25 cellular contexts compared by ENCODE assay signal in the genomic region with DNA sequence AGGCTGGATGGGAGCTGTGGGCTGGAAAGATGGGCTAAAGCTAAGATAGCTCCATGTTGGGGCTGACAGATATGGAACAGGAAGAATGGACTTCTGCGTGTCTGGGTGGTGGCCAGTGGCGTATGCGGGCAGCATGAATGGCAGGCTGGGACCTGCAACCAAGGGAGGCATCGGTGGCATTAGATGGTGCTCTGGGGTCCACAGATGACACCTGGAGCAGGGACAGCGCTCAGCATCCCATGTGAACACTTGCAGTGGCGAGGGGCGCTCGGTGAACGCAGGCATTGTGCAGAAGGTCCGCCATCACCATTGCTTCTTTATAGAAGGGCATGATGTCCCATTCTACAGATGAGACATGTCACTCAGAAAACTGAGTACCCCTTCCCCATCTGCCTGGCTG. TPM values are rescaled to one million over a fixed set of nuclear protein-coding genes. Genes with fewer than 3 reads are reported as not detected.
DNase-seq lines count a peak whose midpoint lies in the region; ATAC-seq, FAIRE-seq and TF ChIP-seq lines count a peak whose summit lies in the region.
"Had no signal": no experiment of that assay in that cellular context is flagged by ENCODE, and none has a peak within 500 bp of the region (broad histone marks: within the 10 kb centered on the region; RNA-seq: fewer than 3 reads in every experiment).

No MANE protein-coding gene starts in this region.

- no peak overlapping the region for H3K4ac ChIP-seq in H1 (replicated peaks; ENCODE audit: insufficient read length, low read depth, low read length)
- H3K4ac ChIP-seq in mesenchymal stem cell (ENCODE audit: low read depth in 1 of 2, low read length in 2 of 2): no peak overlapping the region
- H3K4ac ChIP-seq in neuronal stem cell (ENCODE audit: low read length): no peak overlapping the region

- no peak overlapping the region for H4K5ac ChIP-seq in H1 (ENCODE audit: insufficient read length, low read depth, low read length)

- H2BK5ac ChIP-seq in H1 (ENCODE audit: low read depth, low read length) (no peak overlapping the region), mesenchymal stem cell (ENCODE audit: low read depth, low read length, poor library complexity, severe bottlenecking) (no peak overlapping the region), neuronal stem cell (ENCODE audit: low read length) (no peak overlapping the region)

- FAIRE-seq in H1 (lab: Jason Lieb, UNC): no peak
- FAIRE-seq: A549, D721Med, GM12878 had no signal

- POLR2A ChIA-PET in H1 (lab: Charles Lee; ENCODE audit: partially characterized antibody): no interaction called here

- peak overlapping the region; percentile 46; the same call in 1 of the 2 replicates for H2BK15ac ChIP-seq in H1 (ENCODE audit: low read length)
- no peak overlapping the region for H2BK15ac ChIP-seq in mesenchymal stem cell (ENCODE audit: low read depth, poor library complexity, severe bottlenecking)
- H2BK15ac ChIP-seq in neuronal stem cell (ENCODE audit: low read length): no peak overlapping the region

- H3K9ac ChIP-seq in H1 (replicated peaks in 1 of 4; ENCODE audit: extremely low read depth in 1 of 4, low read depth in 3 of 4, low read length in 3 of 4) (no peak overlapping the region), mesenchymal stem cell (ENCODE audit: low read length) (no peak overlapping the region), neuronal stem cell (ENCODE audit: low read depth, low read length, poor library complexity) (peak overlapping the region; percentile 61)
- H3K9ac ChIP-seq: BLaER1 treated with 17β-estradiol and CSF1 and Interleukin-3, amounts not matched to agents 10 nM and 100 nM had no signal

- peak overlapping the region; percentile 43; the same call in 1 of the 2 replicates for H2BK12ac ChIP-seq in H1 (ENCODE audit: low read depth, low read length)
- H2BK12ac ChIP-seq in mesenchymal stem cell (ENCODE audit: low read length in 2 of 2): no peak overlapping the region
- no peak overlapping the region for H2BK12ac ChIP-seq in neuronal stem cell (ENCODE audit: low read length)

- peaks cover 14% of the 10 kb centered on the region for H3K4me1 Mint-ChIP-seq in stimulated activated effector memory CD8-positive, alpha-beta T cell treated with anti-CD3 and anti-CD28 coated beads, Interleukin-12 subunit alpha, Interleukin-12 subunit beta, amount 100 ng/mL, for 72 hours

- no peaks in the 10 kb centered on the region for H3K36me3 ChIP-seq in H1 (ENCODE audit: control insufficient read depth in 2 of 4, insufficient read depth in 4 of 4, low read length in 3 of 4)
- H3K36me3 ChIP-seq in mesenchymal stem cell (ENCODE audit: control insufficient read depth in 1 of 2, insufficient read depth in 2 of 2, low read depth in 1 of 2, low read length in 2 of 2): peaks cover 0 to 4% of the 10 kb centered on the region in 2 experiments
- H3K36me3 ChIP-seq in neuronal stem cell (replicated peaks in 1 of 2; ENCODE audit: control insufficient read depth in 2 of 2, insufficient read depth in 2 of 2, low read length in 2 of 2): no peaks in the 10 kb centered on the region
- H3K36me3 ChIP-seq: BE2C; BLaER1 treated with 17β-estradiol and CSF1 and Interleukin-3, amounts not matched to agents 10 nM and 100 nM had no signal

- H3K4me3 ChIP-seq in H1 (ENCODE audit: extremely low read depth in 1 of 4, insufficient read depth in 2 of 4, low read depth in 3 of 4, low read length in 4 of 4) (no peak overlapping the region), mesenchymal stem cell (ENCODE audit: insufficient read depth in 1 of 2, low read depth in 1 of 2, low read length in 2 of 2) (no peak overlapping the region), neuronal stem cell (ENCODE audit: low read length in 2 of 2) (no peak overlapping the region)
- H3K4me3 ChIP-seq: A549; BLaER1 treated with 17β-estradiol and CSF1 and Interleukin-3, amounts not matched to agents 10 nM and 100 nM; GM12878 had no signal

- TF ChIP-seq POLR2A in H1 (IDR thresholded peaks at IDR 0.05; ENCODE audit: control extremely low read depth in 1 of 2, low read depth in 2 of 2, low read length in 2 of 2): no peak

- no peaks in the 10 kb centered on the region for H3K9me3 Mint-ChIP-seq in stimulated activated effector memory CD8-positive, alpha-beta T cell treated with anti-CD3 and anti-CD28 coated beads, Interleukin-12 subunit alpha, Interleukin-12 subunit beta, amount 100 ng/mL, for 72 hours
- H3K9me3 Mint-ChIP-seq: CD4-positive, alpha-beta T cell; CD8-positive, alpha-beta memory T cell had no signal

- H2BK20ac ChIP-seq in H1 (ENCODE audit: low read length): no peak overlapping the region

- H3K18ac ChIP-seq in H1 (ENCODE audit: extremely low read depth, low read length): no peak overlapping the region
- H3K18ac ChIP-seq in mesenchymal stem cell (ENCODE audit: low read depth in 1 of 2, low read length in 2 of 2): no peak overlapping the region
- H3K18ac ChIP-seq in neuronal stem cell (ENCODE audit: low read length): no peak overlapping the region

- TF ChIP-seq EP300 in H1 (IDR thresholded peaks at IDR 0.05; ENCODE audit: borderline replicate concordance in 1 of 2, low read depth in 2 of 2, low read length in 2 of 2): no peak

- H4K91ac ChIP-seq in H1 (replicated peaks; ENCODE audit: insufficient read length, low read length) (no peak overlapping the region), mesenchymal stem cell (ENCODE audit: low read length) (peak overlapping the region; percentile 43), neuronal stem cell (ENCODE audit: low read depth, low read length, poor library complexity) (no peak overlapping the region)

- H3K9me3 ChIP-seq in H1 (ENCODE audit: insufficient read depth in 2 of 2, low read depth in 1 of 2, low read length in 1 of 2): no peaks in the 10 kb centered on the region
- no peaks in the 10 kb centered on the region for H3K9me3 ChIP-seq in mesenchymal stem cell (ENCODE audit: control insufficient read depth, low read length)
- no peaks in the 10 kb centered on the region for H3K9me3 ChIP-seq in neuronal stem cell (replicated peaks in 1 of 2; ENCODE audit: control insufficient read depth in 2 of 2, insufficient read depth in 1 of 2, low read depth in 1 of 2, low read length in 2 of 2)
- H3K9me3 ChIP-seq: A549; BE2C; BLaER1 treated with 17β-estradiol and CSF1 and Interleukin-3, amounts not matched to agents 10 nM and 100 nM had no signal

- H3K79me2 ChIP-seq in H1 (ENCODE audit: control insufficient read depth in 1 of 2, insufficient read depth in 2 of 2, low read length in 2 of 2): no peaks in the 10 kb centered on the region

- TF ChIP-seq RAD21 in H1 (IDR thresholded peaks at IDR 0.05 in 1 of 2, conservative IDR thresholded peaks at IDR 0.05 in 1 of 2; ENCODE audit: low read depth in 2 of 2, low read length in 2 of 2): no peak

- peak overlapping the region; percentile 75 for H3K27ac Mint-ChIP-seq in stimulated activated effector memory CD8-positive, alpha-beta T cell treated with anti-CD3 and anti-CD28 coated beads, Interleukin-12 subunit alpha, Interleukin-12 subunit beta, amount 100 ng/mL, for 72 hours
- H3K27ac Mint-ChIP-seq: CD4-positive, alpha-beta T cell had no signal

- H4K8ac ChIP-seq in H1 (ENCODE audit: extremely low read depth, insufficient read depth, low read length) (no peak overlapping the region), mesenchymal stem cell (ENCODE audit: low read length) (no peak overlapping the region), neuronal stem cell (ENCODE audit: low read depth, low read length) (no peak overlapping the region)

- H3K27ac ChIP-seq in H1 (ENCODE audit: low read depth, low read length) (no peak overlapping the region), mesenchymal stem cell (ENCODE audit: low read length, poor library complexity, severe bottlenecking) (no peak overlapping the region), neuronal stem cell (replicated peaks; ENCODE audit: low read length) (no peak overlapping the region)
- H3K27ac ChIP-seq: A549; BLaER1 treated with 17β-estradiol and CSF1 and Interleukin-3, amounts not matched to agents 10 nM and 100 nM had no signal

- no peak for TF ChIP-seq CTCF in H1 (IDR thresholded peaks at IDR 0.05; ENCODE audit: control extremely low read depth in 1 of 3, insufficient read depth in 1 of 3, low read depth in 1 of 3, low read length in 3 of 3)

- no peak overlapping the region for H3K56ac ChIP-seq in H1 (replicated peaks; ENCODE audit: insufficient read length, low read depth, low read length)

- H3K4me2 ChIP-seq in H1 (ENCODE audit: insufficient read depth in 1 of 2, low read depth in 2 of 2, low read length in 2 of 2) (no peak overlapping the region), mesenchymal stem cell (ENCODE audit: low read length, poor library complexity, severe bottlenecking) (no peak overlapping the region), neuronal stem cell (ENCODE audit: insufficient read depth, low read length, poor library complexity, severe bottlenecking) (no peak overlapping the region)
- H3K4me2 ChIP-seq: A549; BLaER1 treated with 17β-estradiol and CSF1 and Interleukin-3, amounts not matched to agents 10 nM and 100 nM had no signal

- 92% methylated on average over 10 of the region's 10 CpGs; no CpG with 5 or more reads in 1 of the 2 experiments for WGBS in H1 (ENCODE audit: extremely low coverage in 1 of 2, insufficient coverage in 1 of 2, insufficient read length in 1 of 2, insufficient replicate concordance in 2 of 2, low coverage in 1 of 2, low lambda C conversion rate in 2 of 2, missing lambda C conversion rate in 1 of 2), 2 experiments
- 91% methylated on average over 10 of the region's 10 CpGs for WGBS in mesenchymal stem cell
- WGBS in neuronal stem cell (ENCODE audit: extremely low coverage in 2 of 2, insufficient read length in 2 of 2, insufficient replicate concordance in 1 of 2), 2 donors: no CpG with 5 or more reads among the region's 10 CpGs

- H3K36me3 Mint-ChIP-seq in stimulated activated effector memory CD8-positive, alpha-beta T cell treated with anti-CD3 and anti-CD28 coated beads, Interleukin-12 subunit alpha, Interleukin-12 subunit beta, amount 100 ng/mL, for 72 hours: no peaks in the 10 kb centered on the region

- H3K23me2 ChIP-seq in H1 (ENCODE audit: low read depth, low read length): no peaks in the 10 kb centered on the region

- CTCF ChIA-PET in H1 (lab: Charles Lee; ENCODE audit: partially characterized antibody): interaction anchor here (1.4 kb wide), 1 partner anchor 13 kb away, joined by 3 read pairs; no protein-coding TSS in a partner anchor

- ATAC-seq in stimulated activated effector memory CD8-positive, alpha-beta T cell treated with anti-CD3 and anti-CD28 coated beads, Interleukin-12 subunit alpha, Interleukin-12 subunit beta, amount 100 ng/mL, for 72 hours: no peak
- ATAC-seq in GM21619 (IDR thresholded peaks at IDR 0.05; ENCODE audit: unreplicated experiment) (no peak), GM21723 (IDR thresholded peaks at IDR 0.05; ENCODE audit: unreplicated experiment) (no peak)
- ATAC-seq: A549, GM12878 had no signal

- DNase-seq in H1 (ENCODE audit: low read depth in 1 of 2, low spot score in 2 of 2) (no peak), mesenchymal stem cell (no peak), neuronal stem cell (ENCODE audit: low spot score) (no peak)
- no peak for DNase-seq in stimulated activated effector memory CD8-positive, alpha-beta T cell treated with anti-CD3 and anti-CD28 coated beads, Interleukin-12 subunit alpha, Interleukin-12 subunit beta, amount 100 ng/mL, for 72 hours (ENCODE audit: low spot score in 2 of 2)
- no peak for DNase-seq in activated CD4-positive, alpha-beta T cell treated with anti-CD3 and anti-CD28 coated beads, Interleukin-2, amount 50 U/mL, for 48 hours
- DNase-seq: 8988T; ACHN; AML-193; BE2C; CD4-positive, alpha-beta T cell; CD8-positive, alpha-beta memory T cell; DMS 273 treated with DMSO at 0.1 percent for 48 hours; DMS79; EL; GDM1; GOT3; H7; HCEC 1CT had no signal

- H2BK120ac ChIP-seq in H1 (replicated peaks; ENCODE audit: low read depth, low read length) (no peak overlapping the region), mesenchymal stem cell (ENCODE audit: low read depth, low read length) (no peak overlapping the region), neuronal stem cell (ENCODE audit: low read depth, low read length) (no peak overlapping the region)

- no peaks in the 10 kb centered on the region for H3K79me1 ChIP-seq in H1 (ENCODE audit: low read depth, low read length)
- H3K79me1 ChIP-seq in mesenchymal stem cell (replicated peaks; ENCODE audit: low read length, poor library complexity, severe bottlenecking): no peaks in the 10 kb centered on the region
- no peaks in the 10 kb centered on the region for H3K79me1 ChIP-seq in neuronal stem cell (ENCODE audit: low read depth, low read length)

- H3K4me3 Mint-ChIP-seq in stimulated activated effector memory CD8-positive, alpha-beta T cell treated with anti-CD3 and anti-CD28 coated beads, Interleukin-12 subunit alpha, Interleukin-12 subunit beta, amount 100 ng/mL, for 72 hours: no peak overlapping the region
- H3K4me3 Mint-ChIP-seq: CD14-positive monocyte; CD4-positive, alpha-beta T cell had no signal

- H3K23ac ChIP-seq in H1 (ENCODE audit: insufficient read length) (no peak overlapping the region), mesenchymal stem cell (ENCODE audit: low read length in 2 of 2) (no peak overlapping the region), neuronal stem cell (ENCODE audit: low read depth, low read length, poor library complexity) (no peak overlapping the region)

- H2AFZ ChIP-seq in H1 (ENCODE audit: low read length) (no peak overlapping the region), mesenchymal stem cell (ENCODE audit: low read depth, low read length) (no peak overlapping the region), neuronal stem cell (ENCODE audit: low read length) (no peak overlapping the region)

- H2AK5ac ChIP-seq in H1 (ENCODE audit: low read depth, low read length) (no peak overlapping the region), mesenchymal stem cell (ENCODE audit: low read length, severe bottlenecking) (no peak overlapping the region), neuronal stem cell (ENCODE audit: low read depth, low read length) (no peak overlapping the region)

- H3K14ac ChIP-seq in H1 (ENCODE audit: insufficient read length): no peak overlapping the region
- no peak overlapping the region for H3K14ac ChIP-seq in mesenchymal stem cell (ENCODE audit: low read length in 2 of 2)
- H3K14ac ChIP-seq in neuronal stem cell (ENCODE audit: low read length): no peak overlapping the region

- H3K4me1 ChIP-seq in H1 (replicated peaks in 1 of 4; ENCODE audit: control insufficient read depth in 3 of 4, insufficient read depth in 4 of 4, low read length in 3 of 4): no peaks in the 10 kb centered on the region
- H3K4me1 ChIP-seq in mesenchymal stem cell (ENCODE audit: control insufficient read depth, insufficient read depth, low read depth, low read length): peaks cover 2% of the 10 kb centered on the region
- no peaks in the 10 kb centered on the region for H3K4me1 ChIP-seq in neuronal stem cell (ENCODE audit: control insufficient read depth in 2 of 2, insufficient read depth in 1 of 2, low read depth in 1 of 2, low read length in 2 of 2)

- peaks cover 0 to 3% of the 10 kb centered on the region in 2 experiments for H4K20me1 ChIP-seq in H1 (replicated peaks in 1 of 2; ENCODE audit: control insufficient read depth in 1 of 2, insufficient read depth in 2 of 2, low read length in 2 of 2)

- H3K27me3 ChIP-seq in H1 (replicated peaks in 1 of 4; ENCODE audit: control insufficient read depth in 3 of 4, extremely low read depth in 1 of 4, insufficient read depth in 3 of 4, low read length in 3 of 4) (no peaks in the 10 kb centered on the region; a peak in 1 of 7 replicates), mesenchymal stem cell (ENCODE audit: control insufficient read depth in 1 of 2, insufficient read depth in 1 of 2, low read length in 2 of 2) (peaks cover 40 to 51% of the 10 kb centered on the region in 2 experiments), neuronal stem cell (ENCODE audit: control insufficient read depth in 3 of 3, insufficient read depth in 3 of 3, low read depth in 1 of 3, low read length in 3 of 3) (no peaks in the 10 kb centered on the region)
- H3K27me3 ChIP-seq: BE2C had no signal

RNA-seq across cellular contexts. Expression of gene SMARCD3, which starts 21.0 kb away (rescaled TPM):
- 3.0 and 4.6 TPM in 2 replicates for total RNA-seq in H1 (2021; fragmentation: NEBNext Ultra II Directional; extraction: Animal tissue kit (Norgen Biotek cat#: 25700))
- 5.6 and 6.2 TPM in 2 replicates for polyA plus RNA-seq in H1 (2011; rRNA removed)
- polyA plus RNA-seq in H1 (2011; cell fraction: cytosol; rRNA removed): 4.5 TPM
- polyA plus RNA-seq in H1 (2011; cell fraction: nucleus; rRNA removed): 15.3 TPM
- polyA plus RNA-seq in H1 (2012, experiment 1 of 2): 8.3 to 10.0 TPM (median 9.5 TPM) in 4 replicates
- polyA plus RNA-seq in H1 (2012, experiment 2 of 2): 7.5 TPM
- polyA plus RNA-seq in H1 (2013, experiment 1 of 2): 3.9 TPM
- polyA plus RNA-seq in H1 (2013, experiment 2 of 2): 4.3 TPM
- polyA minus RNA-seq in H1 (2011; rRNA and poly(A)+ RNA removed): 1.6 and 2.0 TPM in 2 replicates
- 2.9 TPM for polyA minus RNA-seq in H1 (2011; cell fraction: cytosol; rRNA and poly(A)+ RNA removed)
- polyA minus RNA-seq in H1 (2011; cell fraction: nucleus; rRNA and poly(A)+ RNA removed): 3.2 TPM
- 81.8 TPM for polyA plus RNA-seq in mesenchymal stem cell (2013, experiment 1 of 2)
- polyA plus RNA-seq in mesenchymal stem cell (2013, experiment 2 of 2): 74.6 TPM
- 32.4 TPM for polyA plus RNA-seq in neuronal stem cell (2013, experiment 1 of 2)
- polyA plus RNA-seq in neuronal stem cell (2013, experiment 2 of 2): 33.6 TPM

RNA-seq across cellular contexts. Expression of gene CHPF2, which starts 37.2 kb away (rescaled TPM):
- 20.6 and 20.8 TPM in 2 replicates for total RNA-seq in H1 (2021; fragmentation: NEBNext Ultra II Directional; extraction: Animal tissue kit (Norgen Biotek cat#: 25700))
- polyA plus RNA-seq in H1 (2011; rRNA removed): 14.4 and 20.0 TPM in 2 replicates
- polyA plus RNA-seq in H1 (2011; cell fraction: cytosol; rRNA removed): 14.8 TPM
- polyA plus RNA-seq in H1 (2011; cell fraction: nucleus; rRNA removed): 58.8 TPM
- polyA plus RNA-seq in H1 (2012, experiment 1 of 2): 9.2 to 13.6 TPM (median 11.2 TPM) in 4 replicates
- polyA plus RNA-seq in H1 (2012, experiment 2 of 2): 11.2 TPM
- 18.0 TPM for polyA plus RNA-seq in H1 (2013, experiment 1 of 2)
- 16.2 TPM for polyA plus RNA-seq in H1 (2013, experiment 2 of 2)
- polyA minus RNA-seq in H1 (2011; rRNA and poly(A)+ RNA removed): 11.1 and 11.4 TPM in 2 replicates
- polyA minus RNA-seq in H1 (2011; cell fraction: cytosol; rRNA and poly(A)+ RNA removed): 12.2 TPM
- 30.6 TPM for polyA minus RNA-seq in H1 (2011; cell fraction: nucleus; rRNA and poly(A)+ RNA removed)
- polyA plus RNA-seq in mesenchymal stem cell (2013, experiment 1 of 2): 73.1 TPM
- polyA plus RNA-seq in mesenchymal stem cell (2013, experiment 2 of 2): 72.6 TPM
- 8.2 TPM for polyA plus RNA-seq in neuronal stem cell (2013, experiment 1 of 2)
- polyA plus RNA-seq in neuronal stem cell (2013, experiment 2 of 2): 8.7 TPM

RNA-seq across cellular contexts. Expression of gene ABCF2, which starts 42.5 kb away (rescaled TPM):
- total RNA-seq in H1 (2021; fragmentation: NEBNext Ultra II Directional; extraction: Animal tissue kit (Norgen Biotek cat#: 25700)): 51.0 and 55.0 TPM in 2 replicates
- 26.4 and 28.0 TPM in 2 replicates for polyA plus RNA-seq in H1 (2011; rRNA removed)
- 37.0 TPM for polyA plus RNA-seq in H1 (2011; cell fraction: cytosol; rRNA removed)
- polyA plus RNA-seq in H1 (2011; cell fraction: nucleus; rRNA removed): 35.9 TPM
- 39.3 to 51.3 TPM (median 45.8 TPM) in 4 replicates for polyA plus RNA-seq in H1 (2012, experiment 1 of 2)
- polyA plus RNA-seq in H1 (2012, experiment 2 of 2): 32.1 TPM
- 25.2 TPM for polyA plus RNA-seq in H1 (2013, experiment 1 of 2)
- polyA plus RNA-seq in H1 (2013, experiment 2 of 2): 22.6 TPM
- 48.3 and 59.3 TPM in 2 replicates for polyA minus RNA-seq in H1 (2011; rRNA and poly(A)+ RNA removed)
- 20.2 TPM for polyA minus RNA-seq in H1 (2011; cell fraction: cytosol; rRNA and poly(A)+ RNA removed)
- polyA minus RNA-seq in H1 (2011; cell fraction: nucleus; rRNA and poly(A)+ RNA removed): 23.9 TPM
- polyA plus RNA-seq in mesenchymal stem cell (2013, experiment 1 of 2): 26.1 TPM
- polyA plus RNA-seq in mesenchymal stem cell (2013, experiment 2 of 2): 25.0 TPM
- 19.4 TPM for polyA plus RNA-seq in neuronal stem cell (2013, experiment 1 of 2)
- 19.4 TPM for polyA plus RNA-seq in neuronal stem cell (2013, experiment 2 of 2)

RNA-seq across cellular contexts. Expression of gene H2BK1, which starts 59.2 kb away (rescaled TPM):
- not detected in 2 replicates for total RNA-seq in H1 (2021; fragmentation: NEBNext Ultra II Directional; extraction: Animal tissue kit (Norgen Biotek cat#: 25700))
- not detected in 2 replicates for polyA plus RNA-seq in H1 (2011; rRNA removed)
- not detected for polyA plus RNA-seq in H1 (2011; cell fraction: cytosol; rRNA removed)
- not detected for polyA plus RNA-seq in H1 (2011; cell fraction: nucleus; rRNA removed)
- not detected in 4 replicates for polyA plus RNA-seq in H1 (2012, experiment 1 of 2)
- polyA plus RNA-seq in H1 (2012, experiment 2 of 2): not detected
- polyA plus RNA-seq in H1 (2013, experiment 1 of 2): not detected
- polyA plus RNA-seq in H1 (2013, experiment 2 of 2): not detected
- not detected in 2 replicates for polyA minus RNA-seq in H1 (2011; rRNA and poly(A)+ RNA removed)
- not detected for polyA minus RNA-seq in H1 (2011; cell fraction: cytosol; rRNA and poly(A)+ RNA removed)
- 2.0 TPM for polyA minus RNA-seq in H1 (2011; cell fraction: nucleus; rRNA and poly(A)+ RNA removed)
- polyA plus RNA-seq in mesenchymal stem cell (2013, experiment 1 of 2): not detected
- polyA plus RNA-seq in mesenchymal stem cell (2013, experiment 2 of 2): not detected
- not detected for polyA plus RNA-seq in neuronal stem cell (2013, experiment 1 of 2)
- not detected for polyA plus RNA-seq in neuronal stem cell (2013, experiment 2 of 2)
- total RNA-seq: CD4-positive, alpha-beta T cell; H7 had no signal
- polyA plus RNA-seq: A549; CD14-positive monocyte; CD8-positive, alpha-beta memory T cell; GM12878 had no signal
